Comparison of ENCODE assay signal across 24 cellular contexts in genomic region chr6:125966569-125966968, GRCh38. TPM values are rescaled to one million over a fixed set of nuclear protein-coding genes. Genes with fewer than 3 reads are reported as not detected.
A peak's percentile ranks its signal among the peaks of the same experiment; 100 is the strongest.
DNase-seq lines count a peak whose midpoint lies in the region; ATAC-seq and TF ChIP-seq lines count a peak whose summit lies in the region.
"Had no signal": no experiment of that assay in that cellular context is flagged by ENCODE, and none has a peak within 500 bp of the region (broad histone marks: within the 10 kb centered on the region; RNA-seq: fewer than 3 reads in every experiment).

No MANE protein-coding gene starts in this region.

- no peak overlapping the region for H3K4me3 Mint-ChIP-seq in T-helper 17 cell
- H3K4me3 Mint-ChIP-seq: H9, T-cell had no signal

- no peak for TF ChIP-seq CTCF in HEK293 (tag by site-specific recombination; IDR thresholded peaks at IDR 0.05)

- H3K36me3 Mint-ChIP-seq in T-helper 17 cell (ENCODE audit: low read depth) = no peaks in the 10 kb centered on the region

- H3K27ac Mint-ChIP-seq in T-helper 17 cell = peak overlapping the region; percentile 73
- H3K27ac Mint-ChIP-seq: H9 had no signal

- H3K36me3 ChIP-seq in HEK293 (ENCODE audit: control insufficient read depth in 2 of 2, insufficient read depth in 1 of 2, low read length in 2 of 2) = peaks cover 13 to 28% of the 10 kb centered on the region in 2 experiments; a peak in 2 of 3 replicates

- no peaks in the 10 kb centered on the region for H3K27me3 Mint-ChIP-seq in T-helper 17 cell
- H3K27me3 Mint-ChIP-seq: T-cell had no signal

- CTCF ChIA-PET in HEK293 (lab: Yijun Ruan, JAX) = interaction anchor here (0.7 to 1.3 kb wide), 3 partner anchors 13 to 847 kb away, joined by 3 read pairs; no protein-coding TSS in a partner anchor

- H3K4me3 ChIP-seq in HEK293 (ENCODE audit: low read depth, low read length) (no peak overlapping the region), right cardiac atrium (ENCODE audit: low read length) (no peak overlapping the region)
- H3K4me3 ChIP-seq: GM12878 had no signal

- DNase-seq in NCI-H146 (lab: John Stamatoyannopoulos, UW) (peak; percentile 15), NCI-H146 treated with DMSO at 0.1 percent for 48 hours (lab: John Stamatoyannopoulos, UW; ENCODE audit: unreplicated experiment) (no peak), T-helper 17 cell (no peak), medulla oblongata (ENCODE audit: extremely low spot score) (no peak), right cardiac atrium (no peak)
- DNase-seq: 8988T; AML-193; C1 segment of cervical spinal cord; DMS79; H9; KG1; NCI-H1105 treated with DMSO at 0.1 percent for 48 hours; NCI-H187; NCI-H226; NCI-H510A treated with DMSO at 0.1 percent for 48 hours; NCI-H774; NK-92 treated with Interleukin-12 subunit alpha and Interleukin-12 subunit beta, amount 100 ng/mL, for 24 hours; SIG-M5; SK-N-SH; T-cell had no signal

- H3K9me3 ChIP-seq in HEK293 (ENCODE audit: control insufficient read depth, insufficient read depth, low read depth, low read length) (no peaks in the 10 kb centered on the region), T-helper 17 cell (ENCODE audit: control insufficient read depth, low read length, poor library complexity, severe bottlenecking) (no peaks in the 10 kb centered on the region), right cardiac atrium (ENCODE audit: control insufficient read depth, low read length) (no peaks in the 10 kb centered on the region)
- H3K9me3 ChIP-seq: SK-N-SH had no signal

- H3K27ac ChIP-seq in HEK293 (ENCODE audit: extremely low read depth, low read depth, low read length) = no peak overlapping the region
- peak overlapping the region; percentile 30 for H3K27ac ChIP-seq in temporal lobe (ENCODE audit: low read depth, low read length)
- H3K27ac ChIP-seq in right cardiac atrium (ENCODE audit: low read length) = no peak overlapping the region

- intact Hi-C loops in right cardiac atrium (cut with DNase I) = loop anchor here in 1 of 4 donors (10.0 kb wide), 1 partner anchor 662 kb away; the partner anchor contains the start of gene HDDC2

- POLR2A ChIA-PET in HEK293 (lab: Yijun Ruan, JAX) = no interaction called here

- H3K4me1 Mint-ChIP-seq in T-helper 17 cell = peaks cover 36% of the 10 kb centered on the region
- H3K4me1 Mint-ChIP-seq: H9 had no signal

- no peaks in the 10 kb centered on the region for H3K4me1 ChIP-seq in HEK293 (ENCODE audit: control insufficient read depth, insufficient read depth, low read length)
- no peaks in the 10 kb centered on the region for H3K4me1 ChIP-seq in right cardiac atrium (ENCODE audit: control insufficient read depth, insufficient read depth, low read length)

- no peaks in the 10 kb centered on the region for H3K27me3 ChIP-seq in right cardiac atrium (ENCODE audit: control insufficient read depth, insufficient read depth)

- 94% methylated on average over 1 of the region's 1 CpG for WGBS in right cardiac atrium

- ATAC-seq in T-helper 17 cell (no peak), right cardiac atrium (no peak)
- ATAC-seq: GM12878, Panc1, T-cell had no signal

TF ChIP-seq in HEK293, 187 proteins besides CTCF, POLR2A, EP300 and RAD21:
- TF ChIP-seq ZNF600 (tag by site-specific recombination; IDR thresholded peaks at IDR 0.05) (peak; percentile 22; the same call in 1 of the 2 replicates), ZNF548 (tag by site-specific recombination; IDR thresholded peaks at IDR 0.05) (no peak)

RNA-seq across cellular contexts. Expression of gene HINT3, which starts 10.0 kb away (rescaled TPM):
- total RNA-seq in T-helper 17 cell = 10 to 100 TPM in 1 of 2 donors, 1 to 10 TPM in 1; 7.6 to 10.6 TPM
- 68.1 TPM for total RNA-seq in temporal lobe
- total RNA-seq in right cardiac atrium = 10 to 100 TPM; 27.4 to 31.0 (median 28.3) TPM
- 13.0 TPM for polyA plus RNA-seq in right cardiac atrium

RNA-seq across cellular contexts. Expression of gene TRMT11, which starts 19.8 kb away (rescaled TPM):
- total RNA-seq in T-helper 17 cell (10 to 100 TPM; 17.8 to 20.1 TPM), temporal lobe (27.3 TPM), right cardiac atrium (10 to 100 TPM; 12.0 to 15.6 (median 15.0) TPM)
- 12.7 TPM for polyA plus RNA-seq in right cardiac atrium
